8 cellular contexts compared by ENCODE assay signal in genomic region chr6:158789115-158789917, GRCh38.
A peak's percentile ranks its signal among the peaks of the same experiment; 100 is the strongest.
DNase-seq lines count a peak whose midpoint lies in the region; ATAC-seq and TF ChIP-seq lines count a peak whose summit lies in the region.

No MANE protein-coding gene starts in this region.

- H3K4me1 Mint-ChIP-seq in activated naive CD4-positive, alpha-beta T cell treated with anti-CD3 and anti-CD28 coated beads, Interleukin-2, amount 10 ng/mL, durations not matched to agents 7 days and 5 days, result peaks cover 68% of the 10 kb centered on the region

- no peak for TF ChIP-seq CTCF in GM20000 (IDR thresholded peaks at IDR 0.05; ENCODE audit: extremely low read depth, missing control alignments)

- peak overlapping the region; percentile 54 for H3K4me3 Mint-ChIP-seq in activated naive CD4-positive, alpha-beta T cell treated with anti-CD3 and anti-CD28 coated beads, Interleukin-2, amount 10 ng/mL, durations not matched to agents 7 days and 5 days

- peaks cover 63% of the 10 kb centered on the region for H3K36me3 Mint-ChIP-seq in activated naive CD4-positive, alpha-beta T cell treated with anti-CD3 and anti-CD28 coated beads, Interleukin-2, amount 10 ng/mL, durations not matched to agents 7 days and 5 days

- peak overlapping the region; percentile 96 for H3K27ac Mint-ChIP-seq in activated naive CD4-positive, alpha-beta T cell treated with anti-CD3 and anti-CD28 coated beads, Interleukin-2, amount 10 ng/mL, durations not matched to agents 7 days and 5 days

- H3K27me3 Mint-ChIP-seq in activated naive CD4-positive, alpha-beta T cell treated with anti-CD3 and anti-CD28 coated beads, Interleukin-2, amount 10 ng/mL, durations not matched to agents 7 days and 5 days, result no peaks in the 10 kb centered on the region

- no peak for TF ChIP-seq POLR2A in erythroblast (IDR thresholded peaks at IDR 0.05; ENCODE audit: low read length)

- no peak for ATAC-seq in GM18519 (IDR thresholded peaks at IDR 0.05; ENCODE audit: low FRiP score, unreplicated experiment)

- DNase-seq in GM20000 (ENCODE audit: low spot score), result peak; percentile 39
- peak; percentile 73 to 75 for DNase-seq in Kasumi-1 (lab: John Stamatoyannopoulos, UW)
- DNase-seq in activated naive CD4-positive, alpha-beta T cell treated with anti-CD3 and anti-CD28 coated beads, Interleukin-2, amount 10 ng/mL, durations not matched to agents 7 days and 5 days, result peak; percentile 80
- DNase-seq in stimulated activated CD4-positive, alpha-beta T cell treated with anti-CD3 and anti-CD28 coated beads, TNF-alpha, amount 100 ng/mL, for 1 hour (ENCODE audit: low read depth in 3 of 3, low spot score in 1 of 3), result peak in 2 of 3 donors; percentile 21 to 25
- no peak for DNase-seq in erythroblast (lab: John Stamatoyannopoulos, UW)
- no peak for DNase-seq in kidney tubule cell (ENCODE audit: low spot score)
- DNase-seq in DMS 273 (lab: John Stamatoyannopoulos, UW; ENCODE audit: unreplicated experiment), result no peak

- CTCF ChIA-PET in activated naive CD4-positive, alpha-beta T cell treated with anti-CD3 and anti-CD28 coated beads, Interleukin-2, amount 10 ng/mL, durations not matched to agents 7 days and 5 days (lab: Charles Lee), result interaction anchor here (0.8 to 1.7 kb wide), 15 partner anchors 9 to 345 kb away, joined by 3 to 6 read pairs (median 3); no protein-coding TSS in a partner anchor

- H3K9me3 Mint-ChIP-seq in activated naive CD4-positive, alpha-beta T cell treated with anti-CD3 and anti-CD28 coated beads, Interleukin-2, amount 10 ng/mL, durations not matched to agents 7 days and 5 days, result no peaks in the 10 kb centered on the region

Comparison
In these comparisons a context has a peak if more than half of its experiments do, and no peak if none do; other contexts are left out.
1. DNase-seq: peak in GM20000 (single experiment), Kasumi-1 (2 of 2), activated naive CD4-positive, alpha-beta T cell treated with anti-CD3 and anti-CD28 coated beads, Interleukin-2, amount 10 ng/mL, durations not matched to agents 7 days and 5 days (single experiment) and stimulated activated CD4-positive, alpha-beta T cell treated with anti-CD3 and anti-CD28 coated beads, TNF-alpha, amount 100 ng/mL, for 1 hour (2 of 3); none in erythroblast (0 of 2), kidney tubule cell (single experiment) and DMS 273 (single experiment).